ENCODE assay signal across 19 cellular contexts in genomic region chr19:47572635-47573034, GRCh38. TPM values are rescaled to one million over a fixed set of nuclear protein-coding genes. Genes with fewer than 3 reads are reported as not detected.
A peak's percentile ranks its signal among the peaks of the same experiment; 100 is the strongest.
DNase-seq lines count a peak whose midpoint lies in the region; ATAC-seq, FAIRE-seq and TF ChIP-seq lines count a peak whose summit lies in the region.
"Had no signal": no experiment of that assay in that cellular context is flagged by ENCODE, and none has a peak within 500 bp of the region (broad histone marks: within the 10 kb centered on the region; RNA-seq: fewer than 3 reads in every experiment).

No MANE protein-coding gene starts in this region.

- no peak overlapping the region for H2AK9ac ChIP-seq in IMR-90 (replicated peaks; ENCODE audit: low read depth, low read length, poor library complexity)

- 63 to 100% methylated on average over 1 to 11 of the region's 22 CpGs for WGBS in IMR-90 (ENCODE audit: extremely low coverage in 2 of 2, insufficient read length in 1 of 2), 2 experiments

- no peak overlapping the region for H2BK20ac ChIP-seq in IMR-90 (ENCODE audit: low read depth, low read length)

- H3K9me3 ChIP-seq in IMR-90 (ENCODE audit: control insufficient read depth, insufficient read depth, low read length): no peaks in the 10 kb centered on the region
- H3K9me3 ChIP-seq: right lobe of liver, SJSA1, tibial nerve had no signal

- DNase-seq in activated CD4-positive, alpha-beta T cell treated with anti-CD3 and anti-CD28 coated beads, Interleukin-2, amount 10 ng/mL, durations not matched to agents 24 days and 14 days: no peak
- DNase-seq in activated CD4-positive, alpha-beta T cell treated with anti-CD3 and anti-CD28 coated beads for 4 hours: no peak
- DNase-seq in IMR-90: no peak
- DNase-seq in effector memory CD8-positive, alpha-beta T cell: no peak
- DNase-seq in DMS79 treated with DMSO at 0.1 percent for 48 hours (lab: John Stamatoyannopoulos, UW): no peak
- DNase-seq in GM12892 (ENCODE audit: insufficient read length): no peak
- DNase-seq: cortex of kidney, DND-41, NCI-H2081 treated with DMSO at 0.1 percent for 48 hours, NCI-H526 had no signal

- H3K9ac ChIP-seq in IMR-90 (ENCODE audit: low read depth, low read length): no peak overlapping the region

- TF ChIP-seq CTCF in IMR-90 (conservative IDR thresholded peaks at IDR 0.05; ENCODE audit: low read depth, low read length): no peak

- peaks cover 17% of the 10 kb centered on the region for H3K4me1 Mint-ChIP-seq in activated CD4-positive, alpha-beta T cell treated with anti-CD3 and anti-CD28 coated beads, Interleukin-2, amount 10 ng/mL, durations not matched to agents 24 days and 14 days
- H3K4me1 Mint-ChIP-seq in effector memory CD8-positive, alpha-beta T cell (ENCODE audit: low read depth in 2 of 2): peaks cover 12 to 27% of the 10 kb centered on the region in 2 donors
- H3K4me1 Mint-ChIP-seq in stimulated activated memory B cell treated with anti-CD40 and anti-IgM and Interleukin-4, amounts not matched to agents 10 μg/mL and 1 μg/mL and 100 μg/mL, for 72 hours: peaks cover 10% of the 10 kb centered on the region
- H3K4me1 Mint-ChIP-seq: mesothelial cell of epicardium had no signal

- H4K91ac ChIP-seq in IMR-90 (ENCODE audit: insufficient read depth, low read depth, low read length): no peak overlapping the region

- in situ Hi-C loops in IMR-90 (cut with MboI; ENCODE audit: low sequenced_read_pairs): no loop called here

- no peaks in the 10 kb centered on the region for H3K36me3 ChIP-seq in IMR-90 (ENCODE audit: control insufficient read depth, insufficient read depth, low read length)
- H3K36me3 ChIP-seq: right lobe of liver, SJSA1, tibial nerve had no signal

- dilution Hi-C loops in IMR-90 (cut with HindIII; ENCODE audit: low sequenced_read_pairs, unreplicated experiment): no loop called here

- TF ChIP-seq RAD21 in IMR-90 (IDR thresholded peaks at IDR 0.05; ENCODE audit: low read length): no peak

- H3K27me3 ChIP-seq in IMR-90 (ENCODE audit: control insufficient read depth, insufficient read depth, low read length): peaks cover 10% of the 10 kb centered on the region
- H3K27me3 ChIP-seq: right lobe of liver, tibial nerve had no signal

- ATAC-seq in IMR-90 (ENCODE audit: low read depth) (no peak), GM21447 (IDR thresholded peaks at IDR 0.05; ENCODE audit: unreplicated experiment) (no peak)
- ATAC-seq in effector memory CD8-positive, alpha-beta T cell (replicated peaks): no peak
- ATAC-seq in stimulated activated memory B cell treated with anti-CD40 and anti-IgM and Interleukin-4, amounts not matched to agents 10 μg/mL and 1 μg/mL and 100 μg/mL, for 72 hours: no peak

- H3K27ac Mint-ChIP-seq in activated CD4-positive, alpha-beta T cell treated with anti-CD3 and anti-CD28 coated beads, Interleukin-2, amount 10 ng/mL, durations not matched to agents 24 days and 14 days: no peak overlapping the region
- peak overlapping the region in 1 of 2 donors; percentile 59 for H3K27ac Mint-ChIP-seq in effector memory CD8-positive, alpha-beta T cell
- no peak overlapping the region for H3K27ac Mint-ChIP-seq in stimulated activated memory B cell treated with anti-CD40 and anti-IgM and Interleukin-4, amounts not matched to agents 10 μg/mL and 1 μg/mL and 100 μg/mL, for 72 hours
- H3K27ac Mint-ChIP-seq: mesothelial cell of epicardium had no signal

- no peak overlapping the region for H3K4ac ChIP-seq in IMR-90 (ENCODE audit: low read depth, low read length)

- H3K9me1 ChIP-seq in IMR-90 (ENCODE audit: insufficient read depth, low read length): no peaks in the 10 kb centered on the region; the same call in 1 of the 2 replicates

- H2BK120ac ChIP-seq in IMR-90 (ENCODE audit: low read depth, low read length): no peak overlapping the region

- no peak overlapping the region for H4K5ac ChIP-seq in IMR-90 (ENCODE audit: low read depth, low read length)

- no peak overlapping the region for H4K8ac ChIP-seq in IMR-90 (ENCODE audit: low read depth in 2 of 2, low read length in 2 of 2)

- no peaks in the 10 kb centered on the region for H3K4me1 ChIP-seq in IMR-90 (ENCODE audit: control insufficient read depth, insufficient read depth, low read length)
- H3K4me1 ChIP-seq: right lobe of liver, SJSA1 had no signal

- POLR2A ChIA-PET in IMR-90 (lab: Charles Lee; ENCODE audit: unreplicated experiment): no interaction called here

- H3K14ac ChIP-seq in IMR-90 (replicated peaks; ENCODE audit: low read depth, low read length): no peak overlapping the region

- H3K4me2 ChIP-seq in IMR-90 (ENCODE audit: low read depth, low read length): no peak overlapping the region

- H3K4me3 Mint-ChIP-seq in activated CD4-positive, alpha-beta T cell treated with anti-CD3 and anti-CD28 coated beads, Interleukin-2, amount 10 ng/mL, durations not matched to agents 24 days and 14 days: peak overlapping the region; percentile 51
- H3K4me3 Mint-ChIP-seq in effector memory CD8-positive, alpha-beta T cell: peak overlapping the region; percentile 15 to 72
- peak overlapping the region; percentile 48 for H3K4me3 Mint-ChIP-seq in stimulated activated memory B cell treated with anti-CD40 and anti-IgM and Interleukin-4, amounts not matched to agents 10 μg/mL and 1 μg/mL and 100 μg/mL, for 72 hours
- H3K4me3 Mint-ChIP-seq: mesothelial cell of epicardium had no signal

- no peak overlapping the region for H2BK15ac ChIP-seq in IMR-90 (ENCODE audit: low read depth, low read length)

- no peak overlapping the region for H3K4me3 ChIP-seq in IMR-90 (ENCODE audit: insufficient read depth, low read depth, low read length)
- H3K4me3 ChIP-seq: SJSA1 had no signal

- no peak overlapping the region for H3K23ac ChIP-seq in IMR-90 (ENCODE audit: low read depth, low read length)

- peaks cover 6% of the 10 kb centered on the region for H3K36me3 Mint-ChIP-seq in activated CD4-positive, alpha-beta T cell treated with anti-CD3 and anti-CD28 coated beads, Interleukin-2, amount 10 ng/mL, durations not matched to agents 24 days and 14 days (ENCODE audit: low read depth)
- H3K36me3 Mint-ChIP-seq in effector memory CD8-positive, alpha-beta T cell (ENCODE audit: insufficient read depth): peaks cover 6% of the 10 kb centered on the region
- H3K36me3 Mint-ChIP-seq in stimulated activated memory B cell treated with anti-CD40 and anti-IgM and Interleukin-4, amounts not matched to agents 10 μg/mL and 1 μg/mL and 100 μg/mL, for 72 hours: no peaks in the 10 kb centered on the region
- H3K36me3 Mint-ChIP-seq: mesothelial cell of epicardium had no signal

- H3K9me3 Mint-ChIP-seq in activated CD4-positive, alpha-beta T cell treated with anti-CD3 and anti-CD28 coated beads, Interleukin-2, amount 10 ng/mL, durations not matched to agents 24 days and 14 days: no peaks in the 10 kb centered on the region
- H3K9me3 Mint-ChIP-seq in effector memory CD8-positive, alpha-beta T cell: no peaks in the 10 kb centered on the region
- peaks cover 4% of the 10 kb centered on the region for H3K9me3 Mint-ChIP-seq in stimulated activated memory B cell treated with anti-CD40 and anti-IgM and Interleukin-4, amounts not matched to agents 10 μg/mL and 1 μg/mL and 100 μg/mL, for 72 hours
- H3K9me3 Mint-ChIP-seq: activated T-helper 1 cell treated with anti-CD3 and anti-CD28 coated beads, Interleukin-12 subunit alpha, Interleukin-12 subunit beta, Interleukin-2, Interleukin-4 antibody, amounts not matched to agents 30 ng/mL and 10 ng/mL and 1 ng/mL, durations not matched to agents 14 hours and 24 hours and 36 hours; mesothelial cell of epicardium had no signal

- H3K18ac ChIP-seq in IMR-90 (ENCODE audit: low read depth, low read length): no peak overlapping the region

- FAIRE-seq in GM12892 (lab: Jason Lieb, UNC): no peak
- FAIRE-seq: keratinocyte had no signal

- no peak overlapping the region for H3K27ac ChIP-seq in IMR-90 (ENCODE audit: insufficient read depth, low read length)
- H3K27ac ChIP-seq: right lobe of liver, SJSA1 had no signal

- intact Hi-C loops in activated CD4-positive, alpha-beta T cell treated with anti-CD3 and anti-CD28 coated beads, Interleukin-2, amount 10 ng/mL, durations not matched to agents 24 days and 14 days (cut with micrococcal nuclease): loop anchor here (2.0 kb wide), 1 partner anchor 58 kb away; the partner anchor contains the start of gene NAPA
- intact Hi-C loops in IMR-90 (cut with micrococcal nuclease): no loop called here

- no peak overlapping the region for H2BK5ac ChIP-seq in IMR-90 (ENCODE audit: low read depth, low read length, poor library complexity, severe bottlenecking)

- peak overlapping the region; percentile 86 for H2AFZ ChIP-seq in IMR-90 (replicated peaks; ENCODE audit: low read length, poor library complexity)

- H3K56ac ChIP-seq in IMR-90 (ENCODE audit: extremely low read depth, insufficient read depth, low read length): no peak overlapping the region

- H3K27me3 Mint-ChIP-seq in activated CD4-positive, alpha-beta T cell treated with anti-CD3 and anti-CD28 coated beads, Interleukin-2, amount 10 ng/mL, durations not matched to agents 24 days and 14 days: peaks cover 26% of the 10 kb centered on the region
- H3K27me3 Mint-ChIP-seq in effector memory CD8-positive, alpha-beta T cell: peaks cover 0 to 7% of the 10 kb centered on the region in 2 donors
- peaks cover 76% of the 10 kb centered on the region for H3K27me3 Mint-ChIP-seq in stimulated activated memory B cell treated with anti-CD40 and anti-IgM and Interleukin-4, amounts not matched to agents 10 μg/mL and 1 μg/mL and 100 μg/mL, for 72 hours

- CTCF ChIA-PET in IMR-90 (lab: Yijun Ruan, JAX): no interaction called here

- no peaks in the 10 kb centered on the region for H4K20me1 ChIP-seq in IMR-90 (ENCODE audit: insufficient read depth, low read length)

- no peak overlapping the region; the same call in 1 of the 2 replicates for H2AK5ac ChIP-seq in IMR-90 (ENCODE audit: low read depth, low read length)

- TF ChIP-seq POLR2A in IMR-90 (IDR thresholded peaks at IDR 0.05; ENCODE audit: low read depth, low read length) (no peak), GM12892 (IDR thresholded peaks at IDR 0.05; ENCODE audit: low read depth, low read length) (no peak)

- no peaks in the 10 kb centered on the region for H3K79me1 ChIP-seq in IMR-90 (ENCODE audit: low read depth in 1 of 2, low read length in 2 of 2)

- BruUV-seq in IMR-90 (replicated peaks; lab: Mats Ljungman, UMichigan): no TSS peak

RNA-seq across cellular contexts. Expression of gene ZNF541, which starts 0.3 kb away (rescaled TPM):
- total RNA-seq in activated CD4-positive, alpha-beta T cell treated with anti-CD3 and anti-CD28 coated beads, Interleukin-2, amount 10 ng/mL, durations not matched to agents 24 days and 14 days: not detected in 2 replicates
- total RNA-seq in IMR-90 (2012; rRNA removed): not detected in 2 replicates
- polyA plus RNA-seq in IMR-90 (2012; rRNA removed): not detected in 2 replicates
- 0.01 TPM in 1 of 2 replicates, not detected in the other for polyA plus RNA-seq in IMR-90 (2012; cell fraction: cytosol; rRNA removed)
- polyA plus RNA-seq in IMR-90 (2012; cell fraction: nucleus; rRNA removed; ENCODE audit: low replicate concordance): 0.08 and 0.16 TPM in 2 replicates
- 0.15 TPM for polyA plus RNA-seq in GM12892 (2012; ENCODE audit: missing spikeins)
- total RNA-seq: A172, SJSA1 had no signal
- polyA plus RNA-seq: keratinocyte had no signal

RNA-seq across cellular contexts. Expression of gene BICRA, which starts 36.3 kb away (rescaled TPM):
- 10.5 and 11.9 TPM in 2 replicates for total RNA-seq in activated CD4-positive, alpha-beta T cell treated with anti-CD3 and anti-CD28 coated beads, Interleukin-2, amount 10 ng/mL, durations not matched to agents 24 days and 14 days
- total RNA-seq in IMR-90 (2012; rRNA removed): 1.8 and 3.1 TPM in 2 replicates
- 3.5 and 3.9 TPM in 2 replicates for polyA plus RNA-seq in IMR-90 (2012; rRNA removed)
- 3.0 and 4.1 TPM in 2 replicates for polyA plus RNA-seq in IMR-90 (2012; cell fraction: cytosol; rRNA removed)
- polyA plus RNA-seq in IMR-90 (2012; cell fraction: nucleus; rRNA removed; ENCODE audit: low replicate concordance): 13.2 and 25.5 TPM in 2 replicates
- polyA plus RNA-seq in GM12892 (2012; ENCODE audit: missing spikeins): 3.3 TPM
- total RNA-seq: A172 had no signal

RNA-seq across cellular contexts. Expression of gene NAPA, which starts 57.8 kb away (rescaled TPM):
- 61.9 and 66.5 TPM in 2 replicates for total RNA-seq in activated CD4-positive, alpha-beta T cell treated with anti-CD3 and anti-CD28 coated beads, Interleukin-2, amount 10 ng/mL, durations not matched to agents 24 days and 14 days
- total RNA-seq in IMR-90 (2012; rRNA removed): 51.7 and 76.4 TPM in 2 replicates
- polyA plus RNA-seq in IMR-90 (2012; rRNA removed): 126 and 139 TPM in 2 replicates
- polyA plus RNA-seq in IMR-90 (2012; cell fraction: cytosol; rRNA removed): 107 and 159 TPM in 2 replicates
- 81.6 and 139 TPM in 2 replicates for polyA plus RNA-seq in IMR-90 (2012; cell fraction: nucleus; rRNA removed; ENCODE audit: low replicate concordance)
- polyA plus RNA-seq in GM12892 (2012; ENCODE audit: missing spikeins): 51.0 TPM
